ENCODE assay signal across 11 cellular contexts in genomic region chr17:49898547-49899490, GRCh38. TPM values are rescaled to one million over a fixed set of nuclear protein-coding genes. Genes with fewer than 3 reads are reported as not detected.
DNase-seq lines count a peak whose midpoint lies in the region; ATAC-seq and TF ChIP-seq lines count a peak whose summit lies in the region.
"Had no signal": no experiment of that assay in that cellular context is flagged by ENCODE, and none has a peak within 500 bp of the region (broad histone marks: within the 10 kb centered on the region; RNA-seq: fewer than 3 reads in every experiment).

No MANE protein-coding gene starts in this region.

- TF ChIP-seq CTCF in GM12872 (IDR thresholded peaks at IDR 0.05; ENCODE audit: insufficient read depth, low read depth, low read length) (0 out of 3 replicates have a peak, but pooled peaks have one; percentile 16), fibroblast of the aortic adventitia (IDR thresholded peaks at IDR 0.05; ENCODE audit: insufficient read depth, low read length) (peak; percentile 19)

- ATAC-seq in GM18873 (IDR thresholded peaks at IDR 0.05; ENCODE audit: low FRiP score, unreplicated experiment) = no peak
- no peak for ATAC-seq in sciatic nerve
- ATAC-seq: stimulated activated effector memory CD8-positive, alpha-beta T cell treated with anti-CD3 and anti-CD28 coated beads, Interleukin-12 subunit alpha, Interleukin-12 subunit beta, amount 100 ng/mL, for 72 hours had no signal

- no peak overlapping the region for H3K4me3 ChIP-seq in fibroblast of the aortic adventitia (ENCODE audit: low read depth, low read length)

- DNase-seq in 8988T = peak; percentile 95
- DNase-seq in OCI-M1 (lab: John Stamatoyannopoulos, UW) = peak; percentile 9
- DNase-seq in fibroblast of the aortic adventitia (ENCODE audit: low read depth) = no peak
- DNase-seq in effector CD8-positive, alpha-beta T cell (lab: John Stamatoyannopoulos, UW) = no peak
- no peak for DNase-seq in sciatic nerve (ENCODE audit: low spot score)
- no peak for DNase-seq in C1 segment of cervical spinal cord (lab: John Stamatoyannopoulos, UW)
- DNase-seq: activated CD4-positive, alpha-beta T cell treated with anti-CD3 and anti-CD28 coated beads, Interleukin-2, amount 10 ng/mL, durations not matched to agents 7 days and 5 days; activated naive CD8-positive, alpha-beta T cell treated with anti-CD3 and anti-CD28 coated beads, Interleukin-2, amount 10 ng/mL, durations not matched to agents 7 days and 5 days had no signal

- intact Hi-C loops in sciatic nerve (cut with DNase I) = no loop called here

RNA-seq across cellular contexts. Expression of gene TAC4, which starts 51.0 kb away (rescaled TPM):
- total RNA-seq in fibroblast of the aortic adventitia (ENCODE audit: low replicate concordance) = not detected in 2 replicates
- not detected for total RNA-seq in sciatic nerve
- total RNA-seq: activated CD4-positive, alpha-beta T cell treated with anti-CD3 and anti-CD28 coated beads, Interleukin-2, amount 10 ng/mL, durations not matched to agents 7 days and 5 days; activated naive CD8-positive, alpha-beta T cell treated with anti-CD3 and anti-CD28 coated beads, Interleukin-2, amount 10 ng/mL, durations not matched to agents 7 days and 5 days had no signal

Comparison
In these comparisons a context has a peak if more than half of its experiments do, and no peak if none do; other contexts are left out.
1. DNase-seq: peak in 8988T (single experiment) and OCI-M1 (single experiment); none in fibroblast of the aortic adventitia (single experiment), effector CD8-positive, alpha-beta T cell (single experiment), sciatic nerve (single experiment) and C1 segment of cervical spinal cord (0 of 14).